ENCODE assay signal across 15 cellular contexts in the genomic region with DNA sequence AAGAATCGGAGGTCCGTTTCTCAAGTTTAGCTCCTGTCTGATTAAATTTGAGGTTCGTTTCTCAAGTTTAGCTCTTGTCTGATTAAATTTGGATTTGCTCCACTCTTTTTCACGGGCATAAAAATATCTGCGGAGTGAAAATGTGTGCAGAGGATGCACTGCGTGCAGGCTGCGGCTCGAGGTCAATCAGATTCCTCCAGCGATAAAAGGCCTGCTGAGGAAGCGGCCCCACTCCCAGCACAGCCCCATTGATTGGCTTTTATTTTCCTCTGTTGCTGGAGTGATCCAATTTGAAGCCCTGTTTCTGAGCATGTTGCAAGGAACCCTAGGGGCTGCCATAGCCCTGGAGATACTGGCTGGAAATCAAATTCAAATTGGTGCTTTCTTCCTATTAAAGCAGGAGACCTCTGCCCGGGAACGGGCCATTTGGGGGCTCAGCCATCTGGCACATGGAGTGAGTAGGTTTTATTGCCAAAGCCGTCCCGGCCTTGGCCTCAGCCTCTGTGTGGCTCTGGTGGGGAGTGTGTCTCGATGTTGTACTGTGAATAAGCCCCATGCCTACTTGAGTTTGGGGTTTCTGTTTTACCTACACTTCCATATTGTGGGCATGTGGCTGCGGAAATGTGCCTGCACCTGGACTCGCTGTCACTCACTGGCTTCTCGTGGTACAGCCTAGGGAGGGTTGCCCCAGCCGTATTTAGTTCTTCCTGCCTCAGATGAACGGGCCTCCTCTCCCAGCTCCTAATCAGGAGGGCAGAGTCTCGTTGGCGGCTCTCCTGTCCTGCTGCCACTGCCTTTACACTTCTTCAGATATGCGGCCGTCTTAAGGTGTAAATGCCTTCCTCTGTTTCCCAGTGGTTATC. TPM values are rescaled to one million over a fixed set of nuclear protein-coding genes. Genes with fewer than 3 reads are reported as not detected.
A peak's percentile ranks its signal among the peaks of the same experiment; 100 is the strongest.
DNase-seq lines count a peak whose midpoint lies in the region; ATAC-seq, FAIRE-seq and TF ChIP-seq lines count a peak whose summit lies in the region.
"Had no signal": no experiment of that assay in that cellular context is flagged by ENCODE, and none has a peak within 500 bp of the region (broad histone marks: within the 10 kb centered on the region; RNA-seq: fewer than 3 reads in every experiment).

No MANE protein-coding gene starts in this region.

- peaks cover 0 to 26% (median 0%) of the 10 kb centered on the region in 11 experiments; a peak in 3 of 22 replicates for H3K36me3 ChIP-seq in BLaER1 treated with 17β-estradiol and CSF1 and Interleukin-3, amounts not matched to agents 10 nM and 100 nM
- H3K36me3 ChIP-seq in neuron (ENCODE audit: insufficient read depth, low read length), result no peaks in the 10 kb centered on the region
- H3K36me3 ChIP-seq in HepG2 (replicated peaks in 1 of 2; ENCODE audit: control insufficient read depth in 1 of 2, insufficient read depth in 2 of 2, low read length in 2 of 2), result no peaks in the 10 kb centered on the region
- H3K36me3 ChIP-seq: cardiac muscle cell, stomach had no signal

- TF ChIP-seq RAD21 in HepG2 (CRISPR knock-in tag; IDR thresholded peaks at IDR 0.05), result no peak

- TF ChIP-seq POLR2A in HepG2 (IDR thresholded peaks at IDR 0.05; ENCODE audit: insufficient read depth in 1 of 2, low read depth in 2 of 2, low read length in 2 of 2), result no peak

- BruUV-seq in HepG2 (replicated peaks; lab: Mats Ljungman, UMichigan), result no TSS peak

- WGBS in HepG2 (ENCODE audit: low lambda C conversion rate), result 49% methylated on average over 24 of the region's 24 CpGs

- H3K4me1 Mint-ChIP-seq in activated T-cell treated with anti-CD3 and anti-CD28 coated beads, Interleukin-2, amount 50 U/mL, for 4 hours (ENCODE audit: low read depth), result peaks cover 7% of the 10 kb centered on the region

- peaks cover 7 to 48% (median 38%) of the 10 kb centered on the region in 10 experiments; a peak in 18 of 20 replicates for H3K4me1 ChIP-seq in BLaER1 treated with 17β-estradiol and CSF1 and Interleukin-3, amounts not matched to agents 10 nM and 100 nM
- peaks cover 14% of the 10 kb centered on the region for H3K4me1 ChIP-seq in neuron (ENCODE audit: insufficient read depth, low read length)
- no peaks in the 10 kb centered on the region for H3K4me1 ChIP-seq in HepG2 (ENCODE audit: insufficient read depth, low read length)

- no peaks in the 10 kb centered on the region for H3K27me3 Mint-ChIP-seq in activated T-cell treated with anti-CD3 and anti-CD28 coated beads, Interleukin-2, amount 50 U/mL, for 4 hours (ENCODE audit: low read depth)

- H3K4me3 Mint-ChIP-seq in activated T-cell treated with anti-CD3 and anti-CD28 coated beads, Interleukin-2, amount 50 U/mL, for 4 hours, result no peak overlapping the region
- H3K4me3 Mint-ChIP-seq: CD8-positive, alpha-beta T cell had no signal

- H4K20me1 ChIP-seq in BLaER1 treated with 17β-estradiol and CSF1 and Interleukin-3, amounts not matched to agents 10 nM and 100 nM, result peaks cover 0 to 96% (median 17%) of the 10 kb centered on the region in 11 experiments; a peak in 17 of 22 replicates
- no peaks in the 10 kb centered on the region for H4K20me1 ChIP-seq in HepG2 (ENCODE audit: insufficient read depth, low read length)

- ATAC-seq in activated T-cell treated with anti-CD3 and anti-CD28 coated beads, Interleukin-2, amount 50 U/mL, for 4 hours, result no peak
- ATAC-seq in HepG2 (no peak), GM18867 (IDR thresholded peaks at IDR 0.05; ENCODE audit: unreplicated experiment) (no peak), HG03442 (IDR thresholded peaks at IDR 0.05; ENCODE audit: unreplicated experiment) (no peak)
- ATAC-seq: CD8-positive, alpha-beta T cell had no signal

- CTCF ChIA-PET in HepG2 (lab: Yijun Ruan, JAX; ENCODE audit: low intra/inter-chr PET ratio, low total read pairs), result no interaction called here

- no peak overlapping the region for H3K4me3 ChIP-seq in BLaER1 treated with 17β-estradiol and CSF1 and Interleukin-3, amounts not matched to agents 10 nM and 100 nM
- H3K4me3 ChIP-seq in neuron (ENCODE audit: low read length) (no peak overlapping the region), HepG2 (replicated peaks in 1 of 3; ENCODE audit: insufficient read depth in 1 of 3, low read depth in 2 of 3, low read length in 3 of 3) (no peak overlapping the region)
- H3K4me3 ChIP-seq: cardiac muscle cell, stomach had no signal

- H3K27me3 ChIP-seq in BLaER1 treated with 17β-estradiol and CSF1 and Interleukin-3, amounts not matched to agents 10 nM and 100 nM, result peaks cover 10 to 50% (median 39%) of the 10 kb centered on the region in 11 experiments; a peak in 21 of 22 replicates
- H3K27me3 ChIP-seq in neuron (ENCODE audit: insufficient read depth, low read length) (no peaks in the 10 kb centered on the region), HepG2 (ENCODE audit: control insufficient read depth in 1 of 2, insufficient read depth in 2 of 2, low read length in 2 of 2) (peaks cover 0 to 3% of the 10 kb centered on the region in 2 experiments; a peak in 2 of 5 replicates)
- H3K27me3 ChIP-seq: cardiac muscle cell, stomach had no signal

- H3K9me3 ChIP-seq in BLaER1 treated with 17β-estradiol and CSF1 and Interleukin-3, amounts not matched to agents 10 nM and 100 nM (replicated peaks in 1 of 11), result peaks cover 0 to 10% (median 7%) of the 10 kb centered on the region in 11 experiments; a peak in 11 of 22 replicates
- H3K9me3 ChIP-seq in neuron (ENCODE audit: low read length) (peaks cover 3% of the 10 kb centered on the region), HepG2 (ENCODE audit: low read length) (no peaks in the 10 kb centered on the region)
- H3K9me3 ChIP-seq: stomach had no signal

- no peak for TF ChIP-seq CTCF in HepG2 (CRISPR knock-in tag; IDR thresholded peaks at IDR 0.05)

- POLR2A ChIA-PET in HepG2 (lab: Yijun Ruan, JAX), result no interaction called here

- peak overlapping the region; percentile 72 for H2AFZ ChIP-seq in neuron (ENCODE audit: low read depth, low read length)
- no peak overlapping the region for H2AFZ ChIP-seq in HepG2 (ENCODE audit: low read length)

- DNase-seq in NCI-H2227 (lab: John Stamatoyannopoulos, UW; ENCODE audit: unreplicated experiment) (peak; percentile 38), cerebellar cortex (ENCODE audit: low spot score) (peak; percentile 47), HepG2 (ENCODE audit: low spot score) (no peak)
- DNase-seq in activated T-cell treated with anti-CD3 and anti-CD28 coated beads, Interleukin-2, amount 50 U/mL, for 4 hours, result no peak
- DNase-seq: activated CD4-positive, alpha-beta T cell treated with anti-CD3 and anti-CD28 coated beads for 48 hours; activated gamma-delta T cell treated with Interleukin-2 at 50 U/mL for 16 hours; CD8-positive, alpha-beta T cell; mammary epithelial cell; NCI-H187; stomach had no signal

- H3K79me2 ChIP-seq in HepG2 (ENCODE audit: insufficient read depth, low read length), result no peaks in the 10 kb centered on the region

- H3K36me3 Mint-ChIP-seq in activated T-cell treated with anti-CD3 and anti-CD28 coated beads, Interleukin-2, amount 50 U/mL, for 4 hours (ENCODE audit: insufficient read depth), result no peaks in the 10 kb centered on the region
- H3K36me3 Mint-ChIP-seq: CD8-positive, alpha-beta T cell had no signal

- intact Hi-C loops in HepG2 (cut with micrococcal nuclease; ENCODE audit: unreplicated experiment), result no loop called here

- no peak overlapping the region for H3K27ac ChIP-seq in BLaER1 treated with 17β-estradiol and CSF1 and Interleukin-3, amounts not matched to agents 10 nM and 100 nM
- H3K27ac ChIP-seq in HepG2 (ENCODE audit: extremely low read length, insufficient read depth, low read length), result no peak overlapping the region
- H3K27ac ChIP-seq: cardiac muscle cell, stomach had no signal

- H3K4me2 ChIP-seq in BLaER1 treated with 17β-estradiol and CSF1 and Interleukin-3, amounts not matched to agents 10 nM and 100 nM, result peak overlapping the region in 8 of 11 experiments; percentile 20 to 59 (median 50); a peak in 14 of 22 replicates
- no peak overlapping the region for H3K4me2 ChIP-seq in HepG2 (ENCODE audit: low read depth, low read length)

- TF ChIP-seq EP300 in HepG2 (IDR thresholded peaks at IDR 0.05; ENCODE audit: low read depth in 2 of 2, low read length in 2 of 2) (no peak), HepG2 (CRISPR knock-in tag; IDR thresholded peaks at IDR 0.05; ENCODE audit: borderline replicate concordance) (no peak)

- FAIRE-seq in HepG2 (lab: Jason Lieb, UNC), result no peak

- no peaks in the 10 kb centered on the region for H3K9me3 Mint-ChIP-seq in activated T-cell treated with anti-CD3 and anti-CD28 coated beads, Interleukin-2, amount 50 U/mL, for 4 hours
- H3K9me3 Mint-ChIP-seq: CD8-positive, alpha-beta T cell had no signal

- 0 out of 22 replicates have a peak overlapping the region, but pooled peaks of 1 of the 11 experiments have one; percentile 30 for H3K9ac ChIP-seq in BLaER1 treated with 17β-estradiol and CSF1 and Interleukin-3, amounts not matched to agents 10 nM and 100 nM
- H3K9ac ChIP-seq in HepG2 (ENCODE audit: insufficient read depth, low read depth, low read length), result no peak overlapping the region

- in situ Hi-C loops in HepG2 (cut with HindIII; ENCODE audit: extremely low pct_ligation_motif_present, low pct_unique_long_range_greater_than_20kb), result no loop called here

RNA-seq across cellular contexts. Expression of a gene that starts 25.5 kb away (rescaled TPM):
- 10 to 100 TPM; 15.1 to 21.5 (median 19.6) TPM for total RNA-seq in activated T-cell treated with anti-CD3 and anti-CD28 coated beads, Interleukin-2, amount 50 U/mL, for 4 hours
- total RNA-seq in HepG2 (2016; rRNA removed; fragmentation: Illumina TruSeq; extraction: Trizol), result 0.15 TPM in 1 of 2 replicates, not detected in the other
- total RNA-seq in HepG2 (2016; cell fraction: cytosol; rRNA removed; fragmentation: Illumina TruSeq; extraction: Trizol; ENCODE audit: low read depth), result not detected in 2 replicates
- total RNA-seq in HepG2 (2016; cell fraction: insoluble cytoplasmic fraction; rRNA removed; fragmentation: Illumina TruSeq; extraction: Trizol), result 0.06 TPM in 1 of 2 replicates, not detected in the other
- total RNA-seq in HepG2 (2016; cell fraction: membrane; rRNA removed; fragmentation: Illumina TruSeq; extraction: Trizol), result not detected in 2 replicates
- total RNA-seq in HepG2 (2016; cell fraction: nucleus; rRNA removed; fragmentation: Illumina TruSeq; extraction: Trizol), result not detected in 2 replicates
- polyA plus RNA-seq in HepG2 (2011; rRNA removed), result 0.11 and 0.18 TPM in 2 replicates
- 0.15 and 0.19 TPM in 2 replicates for polyA plus RNA-seq in HepG2 (2011; cell fraction: cytosol; rRNA removed)
- 0.16 and 0.33 TPM in 2 replicates for polyA plus RNA-seq in HepG2 (2011; cell fraction: nucleus; rRNA removed)
- not detected in 2 replicates for polyA plus RNA-seq in HepG2 (2012)
- 0.07 and 0.15 TPM in 2 replicates for polyA plus RNA-seq in HepG2 (2016; cell fraction: cytosol; fragmentation: Illumina TruSeq; extraction: Trizol; ENCODE audit: low read depth)
- not detected in 2 replicates for polyA plus RNA-seq in HepG2 (2016; cell fraction: insoluble cytoplasmic fraction; fragmentation: Illumina TruSeq; extraction: Trizol; ENCODE audit: low read depth)
- 0.15 TPM in 1 of 2 replicates, not detected in the other for polyA plus RNA-seq in HepG2 (2016; cell fraction: membrane; fragmentation: Illumina TruSeq; extraction: Trizol; ENCODE audit: low read depth)
- polyA plus RNA-seq in HepG2 (2016; cell fraction: nucleus; fragmentation: Illumina TruSeq; extraction: Trizol; ENCODE audit: insufficient read depth, low read depth), result 0.29 and 0.56 TPM in 2 replicates
- polyA minus RNA-seq in HepG2 (2011; rRNA and poly(A)+ RNA removed; ENCODE audit: low replicate concordance), result 1.1 and 29.8 TPM in 2 replicates
- polyA minus RNA-seq in HepG2 (2011; cell fraction: cytosol; rRNA and poly(A)+ RNA removed), result 0.88 TPM in 1 of 2 replicates, not detected in the other
- 1.0 TPM in 1 of 2 replicates, not detected in the other for polyA minus RNA-seq in HepG2 (2011; cell fraction: nucleus; rRNA and poly(A)+ RNA removed)

Comparison
In these comparisons a context has a peak if more than half of its experiments do, and no peak if none do; other contexts are left out.
1. DNase-seq: peak in NCI-H2227 (single experiment) and cerebellar cortex (single experiment); none in activated T-cell treated with anti-CD3 and anti-CD28 coated beads, Interleukin-2, amount 50 U/mL, for 4 hours (single experiment) and HepG2 (single experiment).
2. RNA of a gene that starts 25.5 kb away (total RNA-seq): 15.1 to 21.5 TPM in activated T-cell treated with anti-CD3 and anti-CD28 coated beads, Interleukin-2, amount 50 U/mL, for 4 hours; 0.06 to 0.15 TPM in HepG2; every median in the first group is over 10 times any median in the second.